In the genomic region with DNA sequence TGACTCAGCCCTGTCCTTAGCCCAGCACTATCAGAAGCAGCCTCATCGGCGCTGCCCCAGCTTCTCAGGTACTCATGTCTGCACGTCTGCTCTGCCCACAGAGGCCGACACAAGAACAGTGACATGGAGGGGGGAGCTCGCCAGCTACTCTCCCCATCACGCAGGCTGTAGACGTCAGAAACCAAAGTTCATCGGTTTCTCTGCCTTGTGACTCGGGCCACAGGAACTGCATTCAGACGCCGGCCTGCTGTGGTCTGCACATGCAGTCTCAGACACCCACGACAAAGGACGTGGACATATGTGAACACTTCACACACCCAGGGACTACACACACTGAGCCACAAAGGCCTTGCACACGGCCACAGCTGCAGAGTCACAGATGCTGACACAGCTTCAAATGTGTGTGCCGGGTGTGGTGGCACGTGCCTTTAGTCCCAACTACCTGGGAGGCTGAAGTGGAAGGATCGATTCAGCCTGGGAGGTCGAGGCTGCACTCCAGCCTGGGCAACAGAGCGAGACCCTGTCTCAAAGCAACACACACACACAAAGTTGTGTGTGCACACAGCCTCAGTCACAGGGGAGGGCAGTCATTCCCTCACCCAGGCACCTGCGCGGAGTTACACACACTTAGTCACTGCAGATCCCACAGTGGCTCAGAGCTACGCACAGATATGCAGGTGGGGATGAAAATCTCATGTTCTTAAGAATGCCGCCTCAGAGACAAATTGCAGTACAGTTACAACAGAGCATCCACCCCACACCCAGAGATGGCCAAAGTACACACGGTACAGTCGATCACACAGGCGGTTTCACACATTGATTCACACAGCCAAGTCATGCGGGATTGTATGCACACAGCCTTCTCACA, we compare ENCODE assay signal across 1 cellular context.
TF ChIP-seq lines count a peak whose summit lies in the region.

No MANE protein-coding gene starts in this region.

TF ChIP-seq in HepG2, 621 proteins besides CTCF, POLR2A, EP300 and RAD21 (continued from another document and continues in another):
- peak; percentile 7 for TF ChIP-seq TBX3 (IDR thresholded peaks at IDR 0.05; ENCODE audit: borderline replicate concordance)
- TF ChIP-seq ZNF121 (CRISPR knock-in tag; IDR thresholded peaks at IDR 0.05), result peak; percentile 100
- no peak; the same call in 1 of the 2 replicates for TF ChIP-seq ARNT2 (CRISPR knock-in tag; IDR thresholded peaks at IDR 0.05; ENCODE audit: low read depth)
- no peak for TF ChIP-seq RAD51 (IDR thresholded peaks at IDR 0.05; ENCODE audit: borderline replicate concordance)
- TF ChIP-seq, protein P1, sequence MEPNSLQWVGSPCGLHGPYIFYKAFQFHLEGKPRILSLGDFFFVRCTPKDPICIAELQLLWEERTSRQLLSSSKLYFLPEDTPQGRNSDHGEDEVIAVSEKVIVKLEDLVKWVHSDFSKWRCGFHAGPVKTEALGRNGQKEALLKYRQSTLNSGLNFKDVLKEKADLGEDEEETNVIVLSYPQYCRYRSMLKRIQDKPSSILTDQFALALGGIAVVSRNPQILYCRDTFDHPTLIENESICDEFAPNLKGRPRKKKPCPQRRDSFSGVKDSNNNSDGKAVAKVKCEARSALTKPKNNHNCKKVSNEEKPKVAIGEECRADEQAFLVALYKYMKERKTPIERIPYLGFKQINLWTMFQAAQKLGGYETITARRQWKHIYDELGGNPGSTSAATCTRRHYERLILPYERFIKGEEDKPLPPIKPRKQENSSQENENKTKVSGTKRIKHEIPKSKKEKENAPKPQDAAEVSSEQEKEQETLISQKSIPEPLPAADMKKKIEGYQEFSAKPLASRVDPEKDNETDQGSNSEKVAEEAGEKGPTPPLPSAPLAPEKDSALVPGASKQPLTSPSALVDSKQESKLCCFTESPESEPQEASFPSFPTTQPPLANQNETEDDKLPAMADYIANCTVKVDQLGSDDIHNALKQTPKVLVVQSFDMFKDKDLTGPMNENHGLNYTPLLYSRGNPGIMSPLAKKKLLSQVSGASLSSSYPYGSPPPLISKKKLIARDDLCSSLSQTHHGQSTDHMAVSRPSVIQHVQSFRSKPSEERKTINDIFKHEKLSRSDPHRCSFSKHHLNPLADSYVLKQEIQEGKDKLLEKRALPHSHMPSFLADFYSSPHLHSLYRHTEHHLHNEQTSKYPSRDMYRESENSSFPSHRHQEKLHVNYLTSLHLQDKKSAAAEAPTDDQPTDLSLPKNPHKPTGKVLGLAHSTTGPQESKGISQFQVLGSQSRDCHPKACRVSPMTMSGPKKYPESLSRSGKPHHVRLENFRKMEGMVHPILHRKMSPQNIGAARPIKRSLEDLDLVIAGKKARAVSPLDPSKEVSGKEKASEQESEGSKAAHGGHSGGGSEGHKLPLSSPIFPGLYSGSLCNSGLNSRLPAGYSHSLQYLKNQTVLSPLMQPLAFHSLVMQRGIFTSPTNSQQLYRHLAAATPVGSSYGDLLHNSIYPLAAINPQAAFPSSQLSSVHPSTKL (CRISPR knock-in tag; IDR thresholded peaks at IDR 0.05), result peak; percentile 72
- peak; percentile 71 for TF ChIP-seq ZNF230 (CRISPR knock-in tag; IDR thresholded peaks at IDR 0.05)
- no peak for TF ChIP-seq NFKBIZ (CRISPR knock-in tag; IDR thresholded peaks at IDR 0.05)
- TF ChIP-seq ZC3H4 (CRISPR knock-in tag; IDR thresholded peaks at IDR 0.05; ENCODE audit: borderline replicate concordance), result peak; percentile 80; the same call in 1 of the 2 replicates
- no peak for TF ChIP-seq ZNF264 (CRISPR knock-in tag; IDR thresholded peaks at IDR 0.05)
- TF ChIP-seq, protein P2, sequence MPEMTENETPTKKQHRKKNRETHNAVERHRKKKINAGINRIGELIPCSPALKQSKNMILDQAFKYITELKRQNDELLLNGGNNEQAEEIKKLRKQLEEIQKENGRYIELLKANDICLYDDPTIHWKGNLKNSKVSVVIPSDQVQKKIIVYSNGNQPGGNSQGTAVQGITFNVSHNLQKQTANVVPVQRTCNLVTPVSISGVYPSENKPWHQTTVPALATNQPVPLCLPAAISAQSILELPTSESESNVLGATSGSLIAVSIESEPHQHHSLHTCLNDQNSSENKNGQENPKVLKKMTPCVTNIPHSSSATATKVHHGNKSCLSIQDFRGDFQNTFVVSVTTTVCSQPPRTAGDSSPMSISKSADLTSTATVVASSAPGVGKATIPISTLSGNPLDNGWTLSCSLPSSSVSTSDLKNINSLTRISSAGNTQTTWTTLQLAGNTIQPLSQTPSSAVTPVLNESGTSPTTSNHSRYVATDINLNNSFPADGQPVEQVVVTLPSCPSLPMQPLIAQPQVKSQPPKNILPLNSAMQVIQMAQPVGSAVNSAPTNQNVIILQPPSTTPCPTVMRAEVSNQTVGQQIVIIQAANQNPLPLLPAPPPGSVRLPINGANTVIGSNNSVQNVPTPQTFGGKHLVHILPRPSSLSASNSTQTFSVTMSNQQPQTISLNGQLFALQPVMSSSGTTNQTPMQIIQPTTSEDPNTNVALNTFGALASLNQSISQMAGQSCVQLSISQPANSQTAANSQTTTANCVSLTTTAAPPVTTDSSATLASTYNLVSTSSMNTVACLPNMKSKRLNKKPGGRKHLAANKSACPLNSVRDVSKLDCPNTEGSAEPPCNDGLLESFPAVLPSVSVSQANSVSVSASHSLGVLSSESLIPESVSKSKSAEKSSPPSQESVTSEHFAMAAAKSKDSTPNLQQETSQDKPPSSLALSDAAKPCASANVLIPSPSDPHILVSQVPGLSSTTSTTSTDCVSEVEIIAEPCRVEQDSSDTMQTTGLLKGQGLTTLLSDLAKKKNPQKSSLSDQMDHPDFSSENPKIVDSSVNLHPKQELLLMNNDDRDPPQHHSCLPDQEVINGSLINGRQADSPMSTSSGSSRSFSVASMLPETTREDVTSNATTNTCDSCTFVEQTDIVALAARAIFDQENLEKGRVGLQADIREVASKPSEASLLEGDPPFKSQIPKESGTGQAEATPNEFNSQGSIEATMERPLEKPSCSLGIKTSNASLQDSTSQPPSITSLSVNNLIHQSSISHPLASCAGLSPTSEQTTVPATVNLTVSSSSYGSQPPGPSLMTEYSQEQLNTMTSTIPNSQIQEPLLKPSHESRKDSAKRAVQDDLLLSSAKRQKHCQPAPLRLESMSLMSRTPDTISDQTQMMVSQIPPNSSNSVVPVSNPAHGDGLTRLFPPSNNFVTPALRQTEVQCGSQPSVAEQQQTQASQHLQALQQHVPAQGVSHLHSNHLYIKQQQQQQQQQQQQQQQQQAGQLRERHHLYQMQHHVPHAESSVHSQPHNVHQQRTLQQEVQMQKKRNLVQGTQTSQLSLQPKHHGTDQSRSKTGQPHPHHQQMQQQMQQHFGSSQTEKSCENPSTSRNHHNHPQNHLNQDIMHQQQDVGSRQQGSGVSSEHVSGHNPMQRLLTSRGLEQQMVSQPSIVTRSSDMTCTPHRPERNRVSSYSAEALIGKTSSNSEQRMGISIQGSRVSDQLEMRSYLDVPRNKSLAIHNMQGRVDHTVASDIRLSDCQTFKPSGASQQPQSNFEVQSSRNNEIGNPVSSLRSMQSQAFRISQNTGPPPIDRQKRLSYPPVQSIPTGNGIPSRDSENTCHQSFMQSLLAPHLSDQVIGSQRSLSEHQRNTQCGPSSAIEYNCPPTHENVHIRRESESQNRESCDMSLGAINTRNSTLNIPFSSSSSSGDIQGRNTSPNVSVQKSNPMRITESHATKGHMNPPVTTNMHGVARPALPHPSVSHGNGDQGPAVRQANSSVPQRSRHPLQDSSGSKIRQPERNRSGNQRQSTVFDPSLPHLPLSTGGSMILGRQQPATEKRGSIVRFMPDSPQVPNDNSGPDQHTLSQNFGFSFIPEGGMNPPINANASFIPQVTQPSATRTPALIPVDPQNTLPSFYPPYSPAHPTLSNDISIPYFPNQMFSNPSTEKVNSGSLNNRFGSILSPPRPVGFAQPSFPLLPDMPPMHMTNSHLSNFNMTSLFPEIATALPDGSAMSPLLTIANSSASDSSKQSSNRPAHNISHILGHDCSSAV (CRISPR knock-in tag; IDR thresholded peaks at IDR 0.05; ENCODE audit: borderline replicate concordance), result peak; percentile 87; the same call in 1 of the 2 replicates
- no peak for TF ChIP-seq BRCA1 (CRISPR knock-in tag; IDR thresholded peaks at IDR 0.05)
- TF ChIP-seq, protein P3, sequence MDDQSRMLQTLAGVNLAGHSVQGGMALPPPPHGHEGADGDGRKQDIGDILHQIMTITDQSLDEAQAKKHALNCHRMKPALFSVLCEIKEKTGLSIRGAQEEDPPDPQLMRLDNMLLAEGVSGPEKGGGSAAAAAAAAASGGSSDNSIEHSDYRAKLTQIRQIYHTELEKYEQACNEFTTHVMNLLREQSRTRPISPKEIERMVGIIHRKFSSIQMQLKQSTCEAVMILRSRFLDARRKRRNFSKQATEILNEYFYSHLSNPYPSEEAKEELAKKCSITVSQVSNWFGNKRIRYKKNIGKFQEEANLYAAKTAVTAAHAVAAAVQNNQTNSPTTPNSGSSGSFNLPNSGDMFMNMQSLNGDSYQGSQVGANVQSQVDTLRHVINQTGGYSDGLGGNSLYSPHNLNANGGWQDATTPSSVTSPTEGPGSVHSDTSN (CRISPR knock-in tag; IDR thresholded peaks at IDR 0.05; ENCODE audit: borderline replicate concordance), result no peak
- peak; percentile 43; the same call in 1 of the 2 replicates for TF ChIP-seq PHF8 (CRISPR knock-in tag; IDR thresholded peaks at IDR 0.05)
- TF ChIP-seq, protein P4, sequence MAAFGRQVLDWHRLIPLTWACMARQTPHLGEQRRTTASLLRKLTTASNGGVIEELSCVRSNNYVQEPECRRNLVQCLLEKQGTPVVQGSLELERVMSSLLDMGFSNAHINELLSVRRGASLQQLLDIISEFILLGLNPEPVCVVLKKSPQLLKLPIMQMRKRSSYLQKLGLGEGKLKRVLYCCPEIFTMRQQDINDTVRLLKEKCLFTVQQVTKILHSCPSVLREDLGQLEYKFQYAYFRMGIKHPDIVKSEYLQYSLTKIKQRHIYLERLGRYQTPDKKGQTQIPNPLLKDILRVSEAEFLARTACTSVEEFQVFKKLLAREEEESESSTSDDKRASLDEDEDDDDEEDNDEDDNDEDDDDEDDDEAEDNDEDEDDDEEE (CRISPR knock-in tag; IDR thresholded peaks at IDR 0.05), result peak; percentile 71; the same call in 1 of the 2 replicates
- TF ChIP-seq, protein P5, sequence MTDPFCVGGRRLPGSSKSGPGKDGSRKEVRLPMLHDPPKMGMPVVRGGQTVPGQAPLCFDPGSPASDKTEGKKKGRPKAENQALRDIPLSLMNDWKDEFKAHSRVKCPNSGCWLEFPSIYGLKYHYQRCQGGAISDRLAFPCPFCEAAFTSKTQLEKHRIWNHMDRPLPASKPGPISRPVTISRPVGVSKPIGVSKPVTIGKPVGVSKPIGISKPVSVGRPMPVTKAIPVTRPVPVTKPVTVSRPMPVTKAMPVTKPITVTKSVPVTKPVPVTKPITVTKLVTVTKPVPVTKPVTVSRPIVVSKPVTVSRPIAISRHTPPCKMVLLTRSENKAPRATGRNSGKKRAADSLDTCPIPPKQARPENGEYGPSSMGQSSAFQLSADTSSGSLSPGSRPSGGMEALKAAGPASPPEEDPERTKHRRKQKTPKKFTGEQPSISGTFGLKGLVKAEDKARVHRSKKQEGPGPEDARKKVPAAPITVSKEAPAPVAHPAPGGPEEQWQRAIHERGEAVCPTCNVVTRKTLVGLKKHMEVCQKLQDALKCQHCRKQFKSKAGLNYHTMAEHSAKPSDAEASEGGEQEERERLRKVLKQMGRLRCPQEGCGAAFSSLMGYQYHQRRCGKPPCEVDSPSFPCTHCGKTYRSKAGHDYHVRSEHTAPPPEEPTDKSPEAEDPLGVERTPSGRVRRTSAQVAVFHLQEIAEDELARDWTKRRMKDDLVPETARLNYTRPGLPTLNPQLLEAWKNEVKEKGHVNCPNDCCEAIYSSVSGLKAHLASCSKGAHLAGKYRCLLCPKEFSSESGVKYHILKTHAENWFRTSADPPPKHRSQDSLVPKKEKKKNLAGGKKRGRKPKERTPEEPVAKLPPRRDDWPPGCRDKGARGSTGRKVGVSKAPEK (CRISPR knock-in tag; IDR thresholded peaks at IDR 0.05; ENCODE audit: borderline replicate concordance), result no peak
- TF ChIP-seq STAT5B (CRISPR knock-in tag; IDR thresholded peaks at IDR 0.05), result peak; percentile 79; the same call in 1 of the 2 replicates
- TF ChIP-seq ZNF660 (CRISPR knock-in tag; IDR thresholded peaks at IDR 0.05; ENCODE audit: borderline replicate concordance, low read depth), result no peak
- TF ChIP-seq, protein P6, sequence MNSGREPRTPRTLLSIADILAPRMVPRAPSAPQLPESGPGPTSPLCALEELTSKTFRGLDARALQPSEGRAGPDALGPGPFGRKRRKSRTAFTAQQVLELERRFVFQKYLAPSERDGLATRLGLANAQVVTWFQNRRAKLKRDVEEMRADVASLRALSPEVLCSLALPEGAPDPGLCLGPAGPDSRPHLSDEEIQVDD (CRISPR knock-in tag; IDR thresholded peaks at IDR 0.05; ENCODE audit: borderline replicate concordance), result peak; percentile 64; the same call in 1 of the 2 replicates
- peak; percentile 59; the same call in 1 of the 2 replicates for TF ChIP-seq ZNF30 (CRISPR knock-in tag; IDR thresholded peaks at IDR 0.05)
- TF ChIP-seq ZNF607 (CRISPR knock-in tag; IDR thresholded peaks at IDR 0.05; ENCODE audit: borderline replicate concordance), result peak; percentile 82
- TF ChIP-seq, protein P7, sequence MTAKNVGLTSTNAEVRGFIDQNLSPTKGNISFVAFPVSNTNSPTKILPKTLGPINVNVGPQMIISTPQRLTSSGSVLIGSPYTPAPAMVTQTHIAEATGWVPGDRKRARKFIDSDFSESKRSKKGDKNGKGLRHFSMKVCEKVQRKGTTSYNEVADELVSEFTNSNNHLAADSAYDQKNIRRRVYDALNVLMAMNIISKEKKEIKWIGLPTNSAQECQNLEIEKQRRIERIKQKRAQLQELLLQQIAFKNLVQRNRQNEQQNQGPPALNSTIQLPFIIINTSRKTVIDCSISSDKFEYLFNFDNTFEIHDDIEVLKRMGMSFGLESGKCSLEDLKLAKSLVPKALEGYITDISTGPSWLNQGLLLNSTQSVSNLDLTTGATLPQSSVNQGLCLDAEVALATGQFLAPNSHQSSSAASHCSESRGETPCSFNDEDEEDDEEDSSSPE (CRISPR knock-in tag; IDR thresholded peaks at IDR 0.05), result peak; percentile 47; the same call in 1 of the 2 replicates
- peak; percentile 69; the same call in 1 of the 2 replicates for TF ChIP-seq ZNF333 (CRISPR knock-in tag; IDR thresholded peaks at IDR 0.05; ENCODE audit: borderline replicate concordance)
- TF ChIP-seq ZFP82 (CRISPR knock-in tag; IDR thresholded peaks at IDR 0.05; ENCODE audit: borderline replicate concordance), result peak; percentile 84; the same call in 1 of the 2 replicates
